ENCODE assay signal across 11 cellular contexts in genomic region chr1:245045087-245045881, GRCh38.
A peak's percentile ranks its signal among the peaks of the same experiment; 100 is the strongest.
DNase-seq lines count a peak whose midpoint lies in the region; ATAC-seq and TF ChIP-seq lines count a peak whose summit lies in the region.
"Had no signal": no experiment of that assay in that cellular context is flagged by ENCODE, and none has a peak within 500 bp of the region (broad histone marks: within the 10 kb centered on the region; RNA-seq: fewer than 3 reads in every experiment).

No MANE protein-coding gene starts in this region.

- H3K4me1 Mint-ChIP-seq in MCF 10A (ENCODE audit: insufficient read depth, unreplicated experiment) = peaks cover 17% of the 10 kb centered on the region

- peak; percentile 43 for DNase-seq in LHCN-M2 (ENCODE audit: low read depth)
- DNase-seq in MCF 10A (ENCODE audit: unreplicated experiment) = peak; percentile 31
- DNase-seq in iPS-NIHi11 (ENCODE audit: low spot score) = peak; percentile 23
- DNase-seq in superior temporal gyrus (ENCODE audit: extremely low spot score) = peak; percentile 27
- DNase-seq in NCI-H187 treated with DMSO at 0.1 percent for 48 hours (lab: John Stamatoyannopoulos, UW) = no peak
- DNase-seq: activated gamma-delta T cell, dermis blood vessel endothelial cell, GDM1, WERI-Rb-1 had no signal

- ATAC-seq in GM18505 (IDR thresholded peaks at IDR 0.05; ENCODE audit: unreplicated experiment) = no peak
- no peak for ATAC-seq in HG03097 (IDR thresholded peaks at IDR 0.05; ENCODE audit: low FRiP score, unreplicated experiment)

- TF ChIP-seq CTCF in MCF 10A (IDR thresholded peaks at IDR 0.05; ENCODE audit: unreplicated experiment) = no peak

- no peaks in the 10 kb centered on the region for H3K9me3 Mint-ChIP-seq in MCF 10A (ENCODE audit: unreplicated experiment)

- H3K27ac Mint-ChIP-seq in MCF 10A (ENCODE audit: low read depth, unreplicated experiment) = no peak overlapping the region

- CTCF ChIA-PET in MCF 10A (lab: Yijun Ruan, JAX) = interaction anchor here (0.7 to 4.1 kb wide), 5 partner anchors 11 to 1448 kb away, joined by 3 to 49 read pairs (median 3); no protein-coding TSS in a partner anchor

- H3K36me3 Mint-ChIP-seq in MCF 10A (ENCODE audit: insufficient read depth, unreplicated experiment) = no peaks in the 10 kb centered on the region

- no peak for TF ChIP-seq POLR2A in GM18505 (IDR thresholded peaks at IDR 0.05; ENCODE audit: borderline replicate concordance, extremely low read depth, insufficient read depth, insufficient read length)

- no peak overlapping the region for H3K4me3 Mint-ChIP-seq in MCF 10A (ENCODE audit: unreplicated experiment)

- BruUV-seq in MCF 10A (replicated peaks; lab: Mats Ljungman, UMichigan) = no TSS peak

- intact Hi-C loops in MCF 10A (cut with micrococcal nuclease) = no loop called here

- no peaks in the 10 kb centered on the region for H3K27me3 Mint-ChIP-seq in MCF 10A (ENCODE audit: insufficient read depth, unreplicated experiment)

- POLR2A ChIA-PET in MCF 10A (lab: Yijun Ruan, JAX) = interaction anchor here (0.6 to 8.7 kb wide), 8 partner anchors 9 to 210 kb away, joined by 3 to 175 read pairs (median 18); partner anchors contain the start of genes COX20 and HNRNPU
